In genomic region chr9:85402541-85402940, GRCh38 we compare ENCODE assay signal across 21 cellular contexts.
DNase-seq lines count a peak whose midpoint lies in the region; ATAC-seq and TF ChIP-seq lines count a peak whose summit lies in the region.
"Had no signal": no experiment of that assay in that cellular context is flagged by ENCODE, and none has a peak within 500 bp of the region (broad histone marks: within the 10 kb centered on the region; RNA-seq: fewer than 3 reads in every experiment).

No MANE protein-coding gene starts in this region.

- H3K27me3 Mint-ChIP-seq in activated naive CD4-positive, alpha-beta T cell treated with anti-CD3 and anti-CD28 coated beads for 36 hours (ENCODE audit: low read depth) = peaks cover 11% of the 10 kb centered on the region

- peak overlapping the region; percentile 7; the same call in 1 of the 2 replicates for H3K27ac ChIP-seq in C4-2B
- no peak overlapping the region for H3K27ac ChIP-seq in PC-3 (ENCODE audit: low read length)
- H3K27ac ChIP-seq in hepatocyte = no peak overlapping the region
- H3K27ac ChIP-seq in mesodermal cell (ENCODE audit: low read depth, low read length, severe bottlenecking) = peak overlapping the region; percentile 55
- H3K27ac ChIP-seq: 22Rv1; BLaER1 treated with 17β-estradiol and CSF1 and Interleukin-3, amounts not matched to agents 10 nM and 100 nM had no signal

- H3K4me3 Mint-ChIP-seq in activated naive CD4-positive, alpha-beta T cell treated with anti-CD3 and anti-CD28 coated beads for 36 hours = no peak overlapping the region
- H3K4me3 Mint-ChIP-seq: CD8-positive, alpha-beta T cell; IgD-negative memory B cell had no signal

- H3K4me1 Mint-ChIP-seq in activated naive CD4-positive, alpha-beta T cell treated with anti-CD3 and anti-CD28 coated beads for 36 hours (ENCODE audit: low read depth) = no peaks in the 10 kb centered on the region
- H3K4me1 Mint-ChIP-seq: IgD-negative memory B cell had no signal

- H3K27me3 ChIP-seq in PC-3 (ENCODE audit: low read length) (no peaks in the 10 kb centered on the region), hepatocyte (no peaks in the 10 kb centered on the region)
- H3K27me3 ChIP-seq: BLaER1 treated with 17β-estradiol and CSF1 and Interleukin-3, amounts not matched to agents 10 nM and 100 nM had no signal

- no peak overlapping the region for H3K4me2 ChIP-seq in PC-3 (ENCODE audit: low read length)
- peak overlapping the region; percentile 46 for H3K4me2 ChIP-seq in hepatocyte
- H3K4me2 ChIP-seq: BLaER1 treated with 17β-estradiol and CSF1 and Interleukin-3, amounts not matched to agents 10 nM and 100 nM had no signal

- WGBS in hepatocyte (ENCODE audit: low lambda C conversion rate, missing lambda C conversion rate) = 26% methylated on average over 5 of the region's 5 CpGs
- WGBS in mesodermal cell (ENCODE audit: insufficient coverage in 2 of 2), 2 experiments = 58 to 74% methylated on average over 3 of the region's 5 CpGs

- no TSS peak for BruUV-seq in PC-3 (replicated peaks; lab: Mats Ljungman, UMichigan)

- H3F3A ChIP-seq in PC-3 (ENCODE audit: low read length, unreplicated experiment) = no peaks in the 10 kb centered on the region

- H3K36me3 Mint-ChIP-seq in activated naive CD4-positive, alpha-beta T cell treated with anti-CD3 and anti-CD28 coated beads for 36 hours (ENCODE audit: low read depth) = no peaks in the 10 kb centered on the region
- H3K36me3 Mint-ChIP-seq: CD8-positive, alpha-beta T cell; IgD-negative memory B cell had no signal

- H3K9ac ChIP-seq in PC-3 (ENCODE audit: low read length) = no peak overlapping the region
- H3K9ac ChIP-seq: BLaER1 treated with 17β-estradiol and CSF1 and Interleukin-3, amounts not matched to agents 10 nM and 100 nM had no signal

- H4K20me1 ChIP-seq in PC-3 (ENCODE audit: low read length) (no peaks in the 10 kb centered on the region), hepatocyte (ENCODE audit: insufficient read depth, poor library complexity, severe bottlenecking) (no peaks in the 10 kb centered on the region)
- H4K20me1 ChIP-seq: BLaER1 treated with 17β-estradiol and CSF1 and Interleukin-3, amounts not matched to agents 10 nM and 100 nM had no signal

- H3K4me1 ChIP-seq in PC-3 (ENCODE audit: insufficient read depth, low read length) (peaks cover 5% of the 10 kb centered on the region; the same call in 1 of the 2 replicates), hepatocyte (ENCODE audit: insufficient read depth) (peaks cover 5% of the 10 kb centered on the region), mesodermal cell (ENCODE audit: control insufficient read depth, insufficient read depth, low read length, poor library complexity, severe bottlenecking) (peaks cover 31% of the 10 kb centered on the region)
- H3K4me1 ChIP-seq: BLaER1 treated with 17β-estradiol and CSF1 and Interleukin-3, amounts not matched to agents 10 nM and 100 nM; HAP-1 had no signal

- POLR2A ChIA-PET in PC-3 (lab: Charles Lee; ENCODE audit: unreplicated experiment) = no interaction called here

- no peaks in the 10 kb centered on the region for H3K9me3 Mint-ChIP-seq in activated naive CD4-positive, alpha-beta T cell treated with anti-CD3 and anti-CD28 coated beads for 36 hours
- H3K9me3 Mint-ChIP-seq: CD8-positive, alpha-beta T cell; IgD-negative memory B cell had no signal

- no peak for DNase-seq in PC-3
- DNase-seq in hepatocyte (ENCODE audit: low spot score) = no peak
- DNase-seq in DMS 273 (lab: John Stamatoyannopoulos, UW; ENCODE audit: unreplicated experiment) = no peak
- DNase-seq in NCI-H69 (lab: John Stamatoyannopoulos, UW) = no peak
- no peak for DNase-seq in activated naive CD4-positive, alpha-beta T cell treated with anti-CD3 and anti-CD28 coated beads for 36 hours
- no peak for DNase-seq in posterior cingulate gyrus
- DNase-seq: ACHN; Calu3; CD8-positive, alpha-beta T cell; GDM1; NCI-H1694 treated with DMSO at 0.1 percent for 48 hours; NCI-H446; NCI-H526; OCI-M1; SHP77 had no signal

- no peaks in the 10 kb centered on the region for H3K9me3 ChIP-seq in PC-3 (ENCODE audit: low read length)
- no peaks in the 10 kb centered on the region for H3K9me3 ChIP-seq in hepatocyte (ENCODE audit: low read depth)
- peaks cover 5% of the 10 kb centered on the region for H3K9me3 ChIP-seq in mesodermal cell (ENCODE audit: control insufficient read depth, low read length)
- H3K9me3 ChIP-seq: BLaER1 treated with 17β-estradiol and CSF1 and Interleukin-3, amounts not matched to agents 10 nM and 100 nM; HAP-1 had no signal

- H2AFZ ChIP-seq in PC-3 (ENCODE audit: low read length) = no peak overlapping the region
- H2AFZ ChIP-seq in hepatocyte = no peak overlapping the region

- intact Hi-C loops in PC-3 (cut with micrococcal nuclease) = no loop called here
- intact Hi-C loops in activated naive CD4-positive, alpha-beta T cell treated with anti-CD3 and anti-CD28 coated beads for 36 hours (cut with micrococcal nuclease) = no loop called here
- intact Hi-C loops in posterior cingulate gyrus (cut with DNase I) = no loop called here

- no peak overlapping the region for H3K27ac Mint-ChIP-seq in activated naive CD4-positive, alpha-beta T cell treated with anti-CD3 and anti-CD28 coated beads for 36 hours
- H3K27ac Mint-ChIP-seq: CD8-positive, alpha-beta T cell; IgD-negative memory B cell had no signal

- H3K79me2 ChIP-seq in PC-3 (ENCODE audit: low read length) (no peaks in the 10 kb centered on the region), hepatocyte (no peaks in the 10 kb centered on the region)

- TF ChIP-seq CTCF in C4-2B (conservative IDR thresholded peaks at IDR 0.05) (no peak), PC-3 (conservative IDR thresholded peaks at IDR 0.05; ENCODE audit: low read depth, low read length) (no peak), hepatocyte (IDR thresholded peaks at IDR 0.05; ENCODE audit: poor library complexity) (no peak)

- CTCF ChIA-PET in PC-3 (lab: Charles Lee) = no interaction called here
- CTCF ChIA-PET in activated naive CD4-positive, alpha-beta T cell treated with anti-CD3 and anti-CD28 coated beads for 36 hours (lab: Charles Lee) = no interaction called here

- no peak overlapping the region for H3K4me3 ChIP-seq in PC-3 (ENCODE audit: low read length)
- H3K4me3 ChIP-seq in hepatocyte = no peak overlapping the region
- H3K4me3 ChIP-seq in mesodermal cell (ENCODE audit: extremely low read depth, insufficient read depth, low read length, poor library complexity, severe bottlenecking) = no peak overlapping the region
- H3K4me3 ChIP-seq: BLaER1 treated with 17β-estradiol and CSF1 and Interleukin-3, amounts not matched to agents 10 nM and 100 nM; HAP-1 had no signal

- H3K9me2 ChIP-seq in PC-3 (replicated peaks; ENCODE audit: low read length) (no peaks in the 10 kb centered on the region), hepatocyte (replicated peaks; ENCODE audit: insufficient read depth) (no peaks in the 10 kb centered on the region)

- ATAC-seq in PC-3 = peak; percentile 22; the same call in 1 of the 2 replicates
- ATAC-seq: CD8-positive, alpha-beta T cell had no signal

- H3K36me3 ChIP-seq in PC-3 (ENCODE audit: low read depth, low read length) = no peaks in the 10 kb centered on the region
- no peaks in the 10 kb centered on the region for H3K36me3 ChIP-seq in hepatocyte (replicated peaks; ENCODE audit: insufficient read depth, low read depth)
- no peaks in the 10 kb centered on the region for H3K36me3 ChIP-seq in mesodermal cell (ENCODE audit: control insufficient read depth, insufficient read depth, low read length)
- H3K36me3 ChIP-seq: BLaER1 treated with 17β-estradiol and CSF1 and Interleukin-3, amounts not matched to agents 10 nM and 100 nM; HAP-1 had no signal

Comparison
In these comparisons a context has a peak if more than half of its experiments do, and no peak if none do; other contexts are left out.
1. H3K27ac ChIP-seq: peak in C4-2B (single experiment) and mesodermal cell (single experiment); none in PC-3 (single experiment) and hepatocyte (single experiment).